ENCODE assay signal across 7 cellular contexts in the genomic region with DNA sequence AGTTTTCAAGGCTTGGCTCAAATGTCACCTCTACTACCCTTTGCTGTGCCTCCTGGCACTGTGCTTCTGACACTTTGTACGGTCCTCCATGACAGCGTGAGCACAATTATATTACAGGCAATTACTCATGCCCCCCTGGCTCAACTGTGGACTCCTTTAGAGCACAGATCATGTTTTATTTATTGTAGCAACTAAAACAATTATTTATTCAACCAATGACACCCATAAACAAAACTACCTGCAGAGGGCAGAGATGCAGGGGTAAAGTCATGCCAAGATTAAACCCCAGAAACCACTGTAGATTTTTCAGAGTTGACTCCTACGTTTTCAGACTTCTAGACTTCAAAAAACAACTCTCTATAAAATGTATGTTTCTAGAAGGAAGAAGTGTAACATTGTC.
DNase-seq lines count a peak whose midpoint lies in the region; ATAC-seq and TF ChIP-seq lines count a peak whose summit lies in the region.
"Not testable (repeated sequence)": the region's sequence is repeated elsewhere in the genome, so short reads cannot be mapped to it uniquely, and the experiment has no call there.

No MANE protein-coding gene starts in this region.

- H3K9me3 ChIP-seq in BE2C; HCT116 (ENCODE audit: control insufficient read depth in 1 of 2, insufficient read depth in 1 of 2, low read depth in 1 of 2, low read length in 2 of 2); Karpas-422 (ENCODE audit: low read length); PC-3 (ENCODE audit: low read length): not testable (repeated sequence)

- H3K4me1 Mint-ChIP-seq in activated CD4-positive, alpha-beta T cell treated with anti-CD3 and anti-CD28 coated beads, Interleukin-2, amount 10 ng/mL, durations not matched to agents 24 days and 14 days, result not testable (repeated sequence)

- H3K27me3 Mint-ChIP-seq in activated CD4-positive, alpha-beta T cell treated with anti-CD3 and anti-CD28 coated beads, Interleukin-2, amount 10 ng/mL, durations not matched to agents 24 days and 14 days, result not testable (repeated sequence)

- H3K4me3 Mint-ChIP-seq in activated CD4-positive, alpha-beta T cell treated with anti-CD3 and anti-CD28 coated beads, Interleukin-2, amount 10 ng/mL, durations not matched to agents 24 days and 14 days, result not testable (repeated sequence)

- not testable (repeated sequence) for H3K9ac ChIP-seq in HCT116 (ENCODE audit: low read length); Karpas-422 (ENCODE audit: low read length); PC-3 (ENCODE audit: low read length)

- BruUV-seq in HCT116 (replicated peaks; lab: Mats Ljungman, UMichigan); PC-3 (replicated peaks; lab: Mats Ljungman, UMichigan): not testable (repeated sequence)

- intact Hi-C loops in HCT116 (cut with micrococcal nuclease); PC-3 (cut with micrococcal nuclease); activated CD4-positive, alpha-beta T cell treated with anti-CD3 and anti-CD28 coated beads, Interleukin-2, amount 10 ng/mL, durations not matched to agents 24 days and 14 days (cut with micrococcal nuclease): not testable (repeated sequence)

- H3K36me3 Mint-ChIP-seq in activated CD4-positive, alpha-beta T cell treated with anti-CD3 and anti-CD28 coated beads, Interleukin-2, amount 10 ng/mL, durations not matched to agents 24 days and 14 days (ENCODE audit: low read depth), result not testable (repeated sequence)

- H3K9me3 Mint-ChIP-seq in activated CD4-positive, alpha-beta T cell treated with anti-CD3 and anti-CD28 coated beads, Interleukin-2, amount 10 ng/mL, durations not matched to agents 24 days and 14 days, result not testable (repeated sequence)

- not testable (repeated sequence) for H3K4me2 ChIP-seq in HCT116 (ENCODE audit: low read length); Karpas-422 (ENCODE audit: low read depth, low read length, poor library complexity, severe bottlenecking); PC-3 (ENCODE audit: low read length)

- DNase-seq in BE2C; HCT116 (ENCODE audit: low read depth, low spot score): not testable (repeated sequence)
- DNase-seq in Karpas-422 (peak; percentile 31), PC-3 (peak; percentile 21), astrocyte of the hippocampus (ENCODE audit: low read depth, low spot score) (peak; percentile 10), left kidney (ENCODE audit: low read depth, low spot score) (peak; percentile 81)
- peak; percentile 53 for DNase-seq in activated CD4-positive, alpha-beta T cell treated with anti-CD3 and anti-CD28 coated beads, Interleukin-2, amount 10 ng/mL, durations not matched to agents 24 days and 14 days

- H3K4me3 ChIP-seq in BE2C (ENCODE audit: low read depth, low read length); HCT116 (replicated peaks in 1 of 2; ENCODE audit: low read depth in 1 of 2, low read length in 2 of 2); Karpas-422 (ENCODE audit: low read length); PC-3 (ENCODE audit: low read length): not testable (repeated sequence)

- POLR2A ChIA-PET in HCT116 (lab: Charles Lee); PC-3 (lab: Charles Lee; ENCODE audit: unreplicated experiment): not testable (repeated sequence)

- H3K27me3 ChIP-seq in BE2C; HCT116 (ENCODE audit: insufficient read depth, low read length); Karpas-422 (ENCODE audit: low read length); PC-3 (ENCODE audit: low read length): not testable (repeated sequence)

- not testable (repeated sequence) for H2AFZ ChIP-seq in HCT116 (ENCODE audit: low read depth, low read length, poor library complexity, severe bottlenecking); Karpas-422 (ENCODE audit: low read length); PC-3 (ENCODE audit: low read length)

- H3F3A ChIP-seq in PC-3 (ENCODE audit: low read length, unreplicated experiment), result not testable (repeated sequence)

- H3K9me2 ChIP-seq in HCT116 (ENCODE audit: insufficient read depth); Karpas-422 (replicated peaks; ENCODE audit: insufficient read depth, low read length); PC-3 (replicated peaks; ENCODE audit: low read length): not testable (repeated sequence)

- TF ChIP-seq POLR2A in HCT116 (IDR thresholded peaks at IDR 0.05; ENCODE audit: borderline replicate concordance, extremely low read depth, insufficient read depth, insufficient read length), result not testable (repeated sequence)

- not testable (repeated sequence) for H3K36me3 ChIP-seq in BE2C; HCT116 (ENCODE audit: control insufficient read depth in 1 of 2, insufficient read depth in 2 of 2, low read length in 2 of 2); Karpas-422 (ENCODE audit: insufficient read depth, low read length); PC-3 (ENCODE audit: low read depth, low read length)

- CTCF ChIA-PET in HCT116 (lab: Charles Lee); PC-3 (lab: Charles Lee): not testable (repeated sequence)

- RAD21 ChIA-PET in HCT116 (lab: Charles Lee; ENCODE audit: low non-redundant PET in 1 of 2, low total read pairs in 2 of 2, uncharacterized antibody in 2 of 2, unreplicated experiment in 2 of 2), result not testable (repeated sequence)

- H4K20me1 ChIP-seq in HCT116 (ENCODE audit: insufficient read depth); Karpas-422 (ENCODE audit: insufficient read depth, low read depth, low read length); PC-3 (ENCODE audit: low read length): not testable (repeated sequence)

- TF ChIP-seq CTCF in BE2C (IDR thresholded peaks at IDR 0.05; ENCODE audit: low read depth, low read length), result 0 out of 2 replicates have a peak, but pooled peaks have one; percentile 1
- TF ChIP-seq CTCF in HCT116 (IDR thresholded peaks at IDR 0.05 in 2 of 3, conservative IDR thresholded peaks at IDR 0.05 in 1 of 3; ENCODE audit: borderline replicate concordance in 1 of 3, insufficient read depth in 1 of 3, low read depth in 2 of 3, low read length in 2 of 3), result peak in 2 of 3 experiments; percentile 11 to 12; a peak in 1 of 6 replicates
- TF ChIP-seq CTCF in PC-3 (conservative IDR thresholded peaks at IDR 0.05; ENCODE audit: low read depth, low read length), result 0 out of 2 replicates have a peak, but pooled peaks have one; percentile 21

- TF ChIP-seq RAD21 in HCT116 (IDR thresholded peaks at IDR 0.05; ENCODE audit: low read depth), result peak; percentile 10; the same call in 1 of the 2 replicates

- not testable (repeated sequence) for ATAC-seq in HCT116
- ATAC-seq in PC-3, result peak; percentile 29

- H3K4me1 ChIP-seq in BE2C; HCT116 (ENCODE audit: control insufficient read depth in 1 of 2, insufficient read depth in 2 of 2, low read length in 2 of 2); Karpas-422 (ENCODE audit: low read length); PC-3 (ENCODE audit: insufficient read depth, low read length): not testable (repeated sequence)

- H3K27ac Mint-ChIP-seq in activated CD4-positive, alpha-beta T cell treated with anti-CD3 and anti-CD28 coated beads, Interleukin-2, amount 10 ng/mL, durations not matched to agents 24 days and 14 days, result not testable (repeated sequence)

- not testable (repeated sequence) for H3K79me2 ChIP-seq in HCT116 (ENCODE audit: insufficient read depth, low read length); PC-3 (ENCODE audit: low read length)
- H3K79me2 ChIP-seq in Karpas-422 (ENCODE audit: low read length), result peaks cover 30% of the 10 kb centered on the region

- H3K27ac ChIP-seq in HCT116 (ENCODE audit: low read depth, low read length); Karpas-422 (ENCODE audit: low read length); PC-3 (ENCODE audit: low read length): not testable (repeated sequence)
